Comparison of ENCODE assay signal across 8 cellular contexts in the genomic region with DNA sequence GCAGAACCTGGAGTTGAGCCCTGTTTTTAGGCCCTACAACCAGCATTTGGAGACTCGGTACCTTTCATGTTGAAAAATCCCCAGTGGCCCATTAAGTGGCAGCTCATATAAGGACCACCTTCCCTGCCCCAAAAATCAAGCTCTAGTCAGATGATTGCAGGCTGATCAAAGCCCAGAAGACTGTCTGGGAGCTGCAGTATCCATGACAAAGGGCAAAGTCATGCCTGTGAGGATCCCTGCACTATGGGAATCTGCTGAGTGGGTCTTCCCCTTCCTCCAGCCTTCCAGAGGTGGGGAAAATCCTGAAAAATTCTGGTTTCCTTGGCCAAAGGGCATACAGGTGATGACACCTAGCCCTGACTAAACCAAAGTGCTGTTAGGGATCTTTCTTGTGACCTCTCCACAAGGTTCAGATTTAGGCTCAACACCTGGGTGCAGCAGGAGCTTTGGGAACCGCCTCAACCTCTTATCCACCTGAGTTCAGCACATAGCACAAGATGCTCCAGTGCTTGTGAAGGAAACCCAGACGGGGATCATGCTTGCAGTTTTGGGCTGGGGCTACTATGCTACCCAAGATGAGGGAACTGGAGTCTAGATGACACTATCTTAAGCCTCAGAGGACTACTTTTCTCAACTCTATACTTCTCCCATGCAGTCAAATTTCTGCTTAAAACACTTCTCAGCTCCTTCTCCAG. TPM values are rescaled to one million over a fixed set of nuclear protein-coding genes. Genes with fewer than 3 reads are reported as not detected.
DNase-seq lines count a peak whose midpoint lies in the region; ATAC-seq lines count a peak whose summit lies in the region.

No MANE protein-coding gene starts in this region.

- H3K9ac ChIP-seq in iPS-20b (ENCODE audit: low read depth, low read length) (peak overlapping the region; percentile 81; the same call in 1 of the 2 replicates), stomach smooth muscle (ENCODE audit: low read length in 2 of 2) (peak overlapping the region; percentile 73 to 88)

- H3K27ac Mint-ChIP-seq in activated CD8-positive, alpha-beta memory T cell treated with anti-CD3 and anti-CD28 coated beads, Interleukin-2, amount 10 ng/mL, durations not matched to agents 7 days and 5 days: no peak overlapping the region
- H3K27ac Mint-ChIP-seq in activated CD4-positive, alpha-beta memory T cell treated with anti-CD3 and anti-CD28 coated beads, Interleukin-2, amount 10 ng/mL, durations not matched to agents 7 days and 5 days: no peak overlapping the region

- H3K27me3 ChIP-seq in iPS-20b (ENCODE audit: insufficient read depth, low read length): peaks cover 8% of the 10 kb centered on the region
- no peaks in the 10 kb centered on the region for H3K27me3 ChIP-seq in stomach smooth muscle (ENCODE audit: control insufficient read depth in 1 of 2, insufficient read depth in 2 of 2, low read length in 2 of 2)

- peaks cover 18% of the 10 kb centered on the region for H3K4me1 Mint-ChIP-seq in activated CD8-positive, alpha-beta memory T cell treated with anti-CD3 and anti-CD28 coated beads, Interleukin-2, amount 10 ng/mL, durations not matched to agents 7 days and 5 days
- peaks cover 31% of the 10 kb centered on the region for H3K4me1 Mint-ChIP-seq in activated CD4-positive, alpha-beta memory T cell treated with anti-CD3 and anti-CD28 coated beads, Interleukin-2, amount 10 ng/mL, durations not matched to agents 7 days and 5 days

- H3K4me3 ChIP-seq in iPS-20b (ENCODE audit: low read length) (peak overlapping the region; percentile 77), stomach smooth muscle (ENCODE audit: low read length in 2 of 2) (peak overlapping the region in 1 of 2 donors; percentile 80)

- no peaks in the 10 kb centered on the region for H3K27me3 Mint-ChIP-seq in activated CD8-positive, alpha-beta memory T cell treated with anti-CD3 and anti-CD28 coated beads, Interleukin-2, amount 10 ng/mL, durations not matched to agents 7 days and 5 days
- H3K27me3 Mint-ChIP-seq in activated CD4-positive, alpha-beta memory T cell treated with anti-CD3 and anti-CD28 coated beads, Interleukin-2, amount 10 ng/mL, durations not matched to agents 7 days and 5 days: peaks cover 4% of the 10 kb centered on the region

- no peaks in the 10 kb centered on the region for H3K9me3 Mint-ChIP-seq in activated CD8-positive, alpha-beta memory T cell treated with anti-CD3 and anti-CD28 coated beads, Interleukin-2, amount 10 ng/mL, durations not matched to agents 7 days and 5 days (ENCODE audit: low read depth)
- H3K9me3 Mint-ChIP-seq in activated CD4-positive, alpha-beta memory T cell treated with anti-CD3 and anti-CD28 coated beads, Interleukin-2, amount 10 ng/mL, durations not matched to agents 7 days and 5 days: no peaks in the 10 kb centered on the region

- ATAC-seq in activated CD8-positive, alpha-beta memory T cell treated with anti-CD3 and anti-CD28 coated beads, Interleukin-2, amount 10 ng/mL, durations not matched to agents 7 days and 5 days: no peak

- DNase-seq in activated CD8-positive, alpha-beta memory T cell treated with anti-CD3 and anti-CD28 coated beads, Interleukin-2, amount 10 ng/mL, durations not matched to agents 7 days and 5 days: no peak
- no peak for DNase-seq in activated CD8-positive, alpha-beta memory T cell treated with anti-CD3 and anti-CD28 coated beads for 24 hours
- DNase-seq in activated CD4-positive, alpha-beta memory T cell treated with anti-CD3 and anti-CD28 coated beads, Interleukin-2, amount 10 ng/mL, durations not matched to agents 7 days and 5 days: no peak
- no peak for DNase-seq in AG20443 (ENCODE audit: low spot score)
- DNase-seq in NCI-H2196 treated with DMSO at 0.1 percent for 48 hours (lab: John Stamatoyannopoulos, UW; ENCODE audit: unreplicated experiment): no peak
- no peak for DNase-seq in cerebellar cortex (ENCODE audit: low spot score)

- peaks cover 8% of the 10 kb centered on the region for H3K36me3 Mint-ChIP-seq in activated CD8-positive, alpha-beta memory T cell treated with anti-CD3 and anti-CD28 coated beads, Interleukin-2, amount 10 ng/mL, durations not matched to agents 7 days and 5 days
- H3K36me3 Mint-ChIP-seq in activated CD4-positive, alpha-beta memory T cell treated with anti-CD3 and anti-CD28 coated beads, Interleukin-2, amount 10 ng/mL, durations not matched to agents 7 days and 5 days (ENCODE audit: low read depth): peaks cover 23% of the 10 kb centered on the region

- CTCF ChIA-PET in activated CD8-positive, alpha-beta memory T cell treated with anti-CD3 and anti-CD28 coated beads, Interleukin-2, amount 10 ng/mL, durations not matched to agents 7 days and 5 days (lab: Charles Lee): interaction anchor here (1.3 to 4.3 kb wide), 2 partner anchors 10 to 96 kb away, joined by 4 to 19 read pairs; no protein-coding TSS in a partner anchor
- CTCF ChIA-PET in activated CD4-positive, alpha-beta memory T cell treated with anti-CD3 and anti-CD28 coated beads, Interleukin-2, amount 10 ng/mL, durations not matched to agents 7 days and 5 days (lab: Charles Lee): interaction anchor here (0.8 to 4.2 kb wide), 3 partner anchors 14 to 263 kb away, joined by 3 to 26 read pairs (median 8); no protein-coding TSS in a partner anchor

- H3K9me3 ChIP-seq in iPS-20b (ENCODE audit: insufficient read depth, low read depth, low read length) (no peaks in the 10 kb centered on the region), stomach smooth muscle (ENCODE audit: control insufficient read depth in 2 of 2, low read length in 2 of 2) (no peaks in the 10 kb centered on the region)

- H3K27ac ChIP-seq in iPS-20b (ENCODE audit: low read length) (no peak overlapping the region), stomach smooth muscle (ENCODE audit: low read length) (peak overlapping the region; percentile 87)

- peak overlapping the region; percentile 5 for H3K4me3 Mint-ChIP-seq in activated CD8-positive, alpha-beta memory T cell treated with anti-CD3 and anti-CD28 coated beads, Interleukin-2, amount 10 ng/mL, durations not matched to agents 7 days and 5 days
- peak overlapping the region; percentile 74 for H3K4me3 Mint-ChIP-seq in activated CD4-positive, alpha-beta memory T cell treated with anti-CD3 and anti-CD28 coated beads, Interleukin-2, amount 10 ng/mL, durations not matched to agents 7 days and 5 days

- H3K4me1 ChIP-seq in iPS-20b (ENCODE audit: insufficient read depth, low read length) (peaks cover 16% of the 10 kb centered on the region; the same call in 1 of the 2 replicates), stomach smooth muscle (ENCODE audit: control insufficient read depth, insufficient read depth, low read length) (peaks cover 24% of the 10 kb centered on the region)

- H3K36me3 ChIP-seq in iPS-20b (ENCODE audit: insufficient read depth, low read depth, low read length) (peaks cover 35% of the 10 kb centered on the region), stomach smooth muscle (ENCODE audit: control insufficient read depth in 2 of 2, insufficient read depth in 2 of 2, low read length in 2 of 2) (peaks cover 18 to 33% of the 10 kb centered on the region in 2 donors)

- POLR2A ChIA-PET in activated CD4-positive, alpha-beta memory T cell treated with anti-CD3 and anti-CD28 coated beads, Interleukin-2, amount 10 ng/mL, durations not matched to agents 7 days and 5 days (lab: Charles Lee): interaction anchor here (0.6 to 1.7 kb wide), 5 partner anchors 10 to 103 kb away, joined by 3 to 5 read pairs (median 3); no protein-coding TSS in a partner anchor

RNA-seq across cellular contexts. Expression of gene TRIM3, which starts 1.2 kb away (rescaled TPM):
- 1 to 10 TPM; 4.8 to 5.1 TPM for total RNA-seq in activated CD8-positive, alpha-beta memory T cell treated with anti-CD3 and anti-CD28 coated beads, Interleukin-2, amount 10 ng/mL, durations not matched to agents 7 days and 5 days
- total RNA-seq in activated CD4-positive, alpha-beta memory T cell treated with anti-CD3 and anti-CD28 coated beads, Interleukin-2, amount 10 ng/mL, durations not matched to agents 7 days and 5 days: 1 to 10 TPM; 7.9 to 9.9 TPM

RNA-seq across cellular contexts. Expression of gene ARFIP2, which starts 6.2 kb away (rescaled TPM):
- 10 to 100 TPM; 33.5 to 39.3 TPM for total RNA-seq in activated CD8-positive, alpha-beta memory T cell treated with anti-CD3 and anti-CD28 coated beads, Interleukin-2, amount 10 ng/mL, durations not matched to agents 7 days and 5 days
- total RNA-seq in activated CD4-positive, alpha-beta memory T cell treated with anti-CD3 and anti-CD28 coated beads, Interleukin-2, amount 10 ng/mL, durations not matched to agents 7 days and 5 days: 10 to 100 TPM; 38.5 to 39.2 TPM

RNA-seq across cellular contexts. Expression of gene TIMM10B, which starts 6.3 kb away (rescaled TPM):
- total RNA-seq in activated CD8-positive, alpha-beta memory T cell treated with anti-CD3 and anti-CD28 coated beads, Interleukin-2, amount 10 ng/mL, durations not matched to agents 7 days and 5 days: 10 to 100 TPM; 29.2 to 47.0 TPM
- 10 to 100 TPM; 39.0 to 40.5 TPM for total RNA-seq in activated CD4-positive, alpha-beta memory T cell treated with anti-CD3 and anti-CD28 coated beads, Interleukin-2, amount 10 ng/mL, durations not matched to agents 7 days and 5 days

RNA-seq across cellular contexts. Expression of gene DNHD1, which starts 22.1 kb away (rescaled TPM):
- 10 to 100 TPM; 17.4 to 25.3 TPM for total RNA-seq in activated CD8-positive, alpha-beta memory T cell treated with anti-CD3 and anti-CD28 coated beads, Interleukin-2, amount 10 ng/mL, durations not matched to agents 7 days and 5 days
- total RNA-seq in activated CD4-positive, alpha-beta memory T cell treated with anti-CD3 and anti-CD28 coated beads, Interleukin-2, amount 10 ng/mL, durations not matched to agents 7 days and 5 days: 10 to 100 TPM; 18.5 to 19.6 TPM

RNA-seq across cellular contexts. Expression of gene HPX, which starts 34.2 kb away (rescaled TPM):
- total RNA-seq in activated CD8-positive, alpha-beta memory T cell treated with anti-CD3 and anti-CD28 coated beads, Interleukin-2, amount 10 ng/mL, durations not matched to agents 7 days and 5 days: under 1 TPM in 1 of 2 experiments, not detected in 1; 0.76 TPM
- total RNA-seq in activated CD4-positive, alpha-beta memory T cell treated with anti-CD3 and anti-CD28 coated beads, Interleukin-2, amount 10 ng/mL, durations not matched to agents 7 days and 5 days: under 1 TPM in 1 of 2 experiments, not detected in 1; 0.18 TPM
